8 cellular contexts compared by ENCODE assay signal in genomic region chr1:34742667-34743270, GRCh38. TPM values are rescaled to one million over a fixed set of nuclear protein-coding genes. Genes with fewer than 3 reads are reported as not detected.
A peak's percentile ranks its signal among the peaks of the same experiment; 100 is the strongest.
DNase-seq lines count a peak whose midpoint lies in the region; ATAC-seq, FAIRE-seq and TF ChIP-seq lines count a peak whose summit lies in the region.

No MANE protein-coding gene starts in this region.

- peak; percentile 90 for TF ChIP-seq RAD21 in HepG2 (CRISPR knock-in tag; IDR thresholded peaks at IDR 0.05)

- FAIRE-seq in HepG2 (lab: Jason Lieb, UNC): peak; percentile 63

- TF ChIP-seq CTCF in chondrocyte (IDR thresholded peaks at IDR 0.05): peak; percentile 94
- peak; percentile 95 for TF ChIP-seq CTCF in HepG2 (CRISPR knock-in tag; IDR thresholded peaks at IDR 0.05)

- H3K4me3 Mint-ChIP-seq in chondrocyte (ENCODE audit: unreplicated experiment): no peak overlapping the region

- no peak overlapping the region for H2AFZ ChIP-seq in HepG2 (ENCODE audit: low read length)

- no peaks in the 10 kb centered on the region for H3K9me3 ChIP-seq in HepG2 (ENCODE audit: low read length)

- TF ChIP-seq EP300 in HepG2 (IDR thresholded peaks at IDR 0.05; ENCODE audit: low read depth in 2 of 2, low read length in 2 of 2) (no peak), HepG2 (CRISPR knock-in tag; IDR thresholded peaks at IDR 0.05; ENCODE audit: borderline replicate concordance) (no peak)

- H4K20me1 ChIP-seq in HepG2 (ENCODE audit: insufficient read depth, low read length): no peaks in the 10 kb centered on the region

- H3K27ac ChIP-seq in HepG2 (ENCODE audit: extremely low read length, insufficient read depth, low read length): no peak overlapping the region

- peaks cover 4 to 19% of the 10 kb centered on the region in 2 experiments; a peak in 4 of 5 replicates for H3K27me3 ChIP-seq in HepG2 (ENCODE audit: control insufficient read depth in 1 of 2, insufficient read depth in 2 of 2, low read length in 2 of 2)

- CTCF ChIA-PET in HepG2 (lab: Yijun Ruan, JAX; ENCODE audit: low intra/inter-chr PET ratio, low total read pairs): interaction anchor here (1.0 to 1.4 kb wide), 4 partner anchors 194 to 1110 kb away, joined by 3 to 7 read pairs (median 4); no protein-coding TSS in a partner anchor

- H3K36me3 Mint-ChIP-seq in chondrocyte (ENCODE audit: low read depth): no peaks in the 10 kb centered on the region

- no peak for TF ChIP-seq POLR2A in HepG2 (IDR thresholded peaks at IDR 0.05; ENCODE audit: insufficient read depth in 1 of 2, low read depth in 2 of 2, low read length in 2 of 2)

- H3K9ac ChIP-seq in HepG2 (ENCODE audit: insufficient read depth, low read depth, low read length): no peak overlapping the region

- H3K4me3 ChIP-seq in HepG2 (replicated peaks in 1 of 3; ENCODE audit: insufficient read depth in 1 of 3, low read depth in 2 of 3, low read length in 3 of 3): no peak overlapping the region; a peak in 1 of 6 replicates

- no peaks in the 10 kb centered on the region for H3K36me3 ChIP-seq in HepG2 (replicated peaks in 1 of 2; ENCODE audit: control insufficient read depth in 1 of 2, insufficient read depth in 2 of 2, low read length in 2 of 2)

- peaks cover 4% of the 10 kb centered on the region for H3K4me1 Mint-ChIP-seq in chondrocyte (ENCODE audit: low read depth)

- no TSS peak for BruUV-seq in HepG2 (replicated peaks; lab: Mats Ljungman, UMichigan)

- DNase-seq in ELR (ENCODE audit: low read depth) (peak; percentile 70), NCI-H345 treated with DMSO at 0.1 percent for 48 hours (lab: John Stamatoyannopoulos, UW; ENCODE audit: unreplicated experiment) (peak; percentile 72), chondrocyte (ENCODE audit: low spot score) (no peak), HepG2 (ENCODE audit: low spot score) (peak; percentile 50)
- peak; percentile 88 for DNase-seq in activated CD4-positive, alpha-beta T cell treated with anti-CD3 and anti-CD28 coated beads for 48 hours
- peak; percentile 59 to 84 for DNase-seq in stimulated activated CD4-positive, alpha-beta T cell treated with anti-CD3 and anti-CD28 coated beads, Interleukin-4, amount 100 ng/mL, for 4 hours

- peaks cover 6% of the 10 kb centered on the region; the same call in 1 of the 2 replicates for H3K4me1 ChIP-seq in HepG2 (ENCODE audit: insufficient read depth, low read length)

- peaks cover 52% of the 10 kb centered on the region for H3K27me3 Mint-ChIP-seq in chondrocyte (ENCODE audit: low read depth)

- ATAC-seq in HG02981 (IDR thresholded peaks at IDR 0.05; ENCODE audit: unreplicated experiment) (peak; percentile 80), HepG2 (peak; percentile 98), GM21723 (IDR thresholded peaks at IDR 0.05; ENCODE audit: unreplicated experiment) (no peak)

- POLR2A ChIA-PET in HepG2 (lab: Yijun Ruan, JAX): no interaction called here

- H3K79me2 ChIP-seq in HepG2 (ENCODE audit: insufficient read depth, low read length): no peaks in the 10 kb centered on the region

- in situ Hi-C loops in HepG2 (cut with HindIII; ENCODE audit: extremely low pct_ligation_motif_present, low pct_unique_long_range_greater_than_20kb): loop anchor here (10.0 kb wide), 3 partner anchors 198 to 1108 kb away; no protein-coding TSS in a partner anchor

- H3K9me3 Mint-ChIP-seq in chondrocyte (ENCODE audit: low read depth): no peaks in the 10 kb centered on the region

- WGBS in HepG2 (ENCODE audit: low lambda C conversion rate): 22% methylated on average over 4 of the region's 16 CpGs

- intact Hi-C loops in HepG2 (cut with micrococcal nuclease; ENCODE audit: unreplicated experiment): no loop called here

- H3K4me2 ChIP-seq in HepG2 (ENCODE audit: low read depth, low read length): no peak overlapping the region

- H3K27ac Mint-ChIP-seq in chondrocyte (ENCODE audit: unreplicated experiment): no peak overlapping the region

RNA-seq across cellular contexts. Expression of gene GJB5, which starts 12.1 kb away (rescaled TPM):
- total RNA-seq in chondrocyte (not detected in 3 replicates), HepG2 (2016; rRNA removed; fragmentation: Illumina TruSeq; extraction: Trizol) (not detected in 2 replicates)
- not detected in 2 replicates for total RNA-seq in HepG2 (2016; cell fraction: cytosol; rRNA removed; fragmentation: Illumina TruSeq; extraction: Trizol; ENCODE audit: low read depth)
- total RNA-seq in HepG2 (2016; cell fraction: insoluble cytoplasmic fraction; rRNA removed; fragmentation: Illumina TruSeq; extraction: Trizol): not detected in 2 replicates
- not detected in 2 replicates for total RNA-seq in HepG2 (2016; cell fraction: membrane; rRNA removed; fragmentation: Illumina TruSeq; extraction: Trizol)
- total RNA-seq in HepG2 (2016; cell fraction: nucleus; rRNA removed; fragmentation: Illumina TruSeq; extraction: Trizol): not detected in 2 replicates
- polyA plus RNA-seq in HepG2 (2011; rRNA removed): not detected in 2 replicates
- polyA plus RNA-seq in HepG2 (2011; cell fraction: cytosol; rRNA removed): not detected in 2 replicates
- polyA plus RNA-seq in HepG2 (2011; cell fraction: nucleus; rRNA removed): not detected in 2 replicates
- polyA plus RNA-seq in HepG2 (2012): not detected in 2 replicates
- polyA plus RNA-seq in HepG2 (2016; cell fraction: cytosol; fragmentation: Illumina TruSeq; extraction: Trizol; ENCODE audit: low read depth): not detected in 2 replicates
- not detected in 2 replicates for polyA plus RNA-seq in HepG2 (2016; cell fraction: insoluble cytoplasmic fraction; fragmentation: Illumina TruSeq; extraction: Trizol; ENCODE audit: low read depth)
- not detected in 2 replicates for polyA plus RNA-seq in HepG2 (2016; cell fraction: membrane; fragmentation: Illumina TruSeq; extraction: Trizol; ENCODE audit: low read depth)
- polyA plus RNA-seq in HepG2 (2016; cell fraction: nucleus; fragmentation: Illumina TruSeq; extraction: Trizol; ENCODE audit: insufficient read depth, low read depth): not detected in 2 replicates
- 16.6 TPM in 1 of 2 replicates, not detected in the other for polyA minus RNA-seq in HepG2 (2011; rRNA and poly(A)+ RNA removed; ENCODE audit: low replicate concordance)
- not detected in 2 replicates for polyA minus RNA-seq in HepG2 (2011; cell fraction: cytosol; rRNA and poly(A)+ RNA removed)
- polyA minus RNA-seq in HepG2 (2011; cell fraction: nucleus; rRNA and poly(A)+ RNA removed): not detected in 2 replicates

RNA-seq across cellular contexts. Expression of gene GJB4, which starts 16.8 kb away (rescaled TPM):
- total RNA-seq in chondrocyte (not detected in 3 replicates), HepG2 (2016; rRNA removed; fragmentation: Illumina TruSeq; extraction: Trizol) (not detected in 2 replicates)
- total RNA-seq in HepG2 (2016; cell fraction: cytosol; rRNA removed; fragmentation: Illumina TruSeq; extraction: Trizol; ENCODE audit: low read depth): not detected in 2 replicates
- not detected in 2 replicates for total RNA-seq in HepG2 (2016; cell fraction: insoluble cytoplasmic fraction; rRNA removed; fragmentation: Illumina TruSeq; extraction: Trizol)
- not detected in 2 replicates for total RNA-seq in HepG2 (2016; cell fraction: membrane; rRNA removed; fragmentation: Illumina TruSeq; extraction: Trizol)
- not detected in 2 replicates for total RNA-seq in HepG2 (2016; cell fraction: nucleus; rRNA removed; fragmentation: Illumina TruSeq; extraction: Trizol)
- polyA plus RNA-seq in HepG2 (2011; rRNA removed): not detected in 2 replicates
- not detected in 2 replicates for polyA plus RNA-seq in HepG2 (2011; cell fraction: cytosol; rRNA removed)
- not detected in 2 replicates for polyA plus RNA-seq in HepG2 (2011; cell fraction: nucleus; rRNA removed)
- polyA plus RNA-seq in HepG2 (2012): not detected in 2 replicates
- not detected in 2 replicates for polyA plus RNA-seq in HepG2 (2016; cell fraction: cytosol; fragmentation: Illumina TruSeq; extraction: Trizol; ENCODE audit: low read depth)
- not detected in 2 replicates for polyA plus RNA-seq in HepG2 (2016; cell fraction: insoluble cytoplasmic fraction; fragmentation: Illumina TruSeq; extraction: Trizol; ENCODE audit: low read depth)
- polyA plus RNA-seq in HepG2 (2016; cell fraction: membrane; fragmentation: Illumina TruSeq; extraction: Trizol; ENCODE audit: low read depth): not detected in 2 replicates
- not detected in 2 replicates for polyA plus RNA-seq in HepG2 (2016; cell fraction: nucleus; fragmentation: Illumina TruSeq; extraction: Trizol; ENCODE audit: insufficient read depth, low read depth)
- 0.14 TPM in 1 of 2 replicates, not detected in the other for polyA minus RNA-seq in HepG2 (2011; rRNA and poly(A)+ RNA removed; ENCODE audit: low replicate concordance)
- not detected in 2 replicates for polyA minus RNA-seq in HepG2 (2011; cell fraction: cytosol; rRNA and poly(A)+ RNA removed)
- polyA minus RNA-seq in HepG2 (2011; cell fraction: nucleus; rRNA and poly(A)+ RNA removed): not detected in 2 replicates

RNA-seq across cellular contexts. Expression of gene GJB3, which starts 38.2 kb away (rescaled TPM):
- total RNA-seq in chondrocyte (not detected in 3 replicates), HepG2 (2016; rRNA removed; fragmentation: Illumina TruSeq; extraction: Trizol) (not detected in 2 replicates)
- total RNA-seq in HepG2 (2016; cell fraction: cytosol; rRNA removed; fragmentation: Illumina TruSeq; extraction: Trizol; ENCODE audit: low read depth): not detected in 2 replicates
- total RNA-seq in HepG2 (2016; cell fraction: insoluble cytoplasmic fraction; rRNA removed; fragmentation: Illumina TruSeq; extraction: Trizol): not detected in 2 replicates
- total RNA-seq in HepG2 (2016; cell fraction: membrane; rRNA removed; fragmentation: Illumina TruSeq; extraction: Trizol): not detected in 2 replicates
- total RNA-seq in HepG2 (2016; cell fraction: nucleus; rRNA removed; fragmentation: Illumina TruSeq; extraction: Trizol): not detected in 2 replicates
- polyA plus RNA-seq in HepG2 (2011; rRNA removed): not detected in 2 replicates
- polyA plus RNA-seq in HepG2 (2011; cell fraction: cytosol; rRNA removed): not detected in 2 replicates
- not detected in 2 replicates for polyA plus RNA-seq in HepG2 (2011; cell fraction: nucleus; rRNA removed)
- not detected in 2 replicates for polyA plus RNA-seq in HepG2 (2012)
- polyA plus RNA-seq in HepG2 (2016; cell fraction: cytosol; fragmentation: Illumina TruSeq; extraction: Trizol; ENCODE audit: low read depth): not detected in 2 replicates
- polyA plus RNA-seq in HepG2 (2016; cell fraction: insoluble cytoplasmic fraction; fragmentation: Illumina TruSeq; extraction: Trizol; ENCODE audit: low read depth): not detected in 2 replicates
- not detected in 2 replicates for polyA plus RNA-seq in HepG2 (2016; cell fraction: membrane; fragmentation: Illumina TruSeq; extraction: Trizol; ENCODE audit: low read depth)
- polyA plus RNA-seq in HepG2 (2016; cell fraction: nucleus; fragmentation: Illumina TruSeq; extraction: Trizol; ENCODE audit: insufficient read depth, low read depth): not detected in 2 replicates
- polyA minus RNA-seq in HepG2 (2011; rRNA and poly(A)+ RNA removed; ENCODE audit: low replicate concordance): 32.8 TPM in 1 of 2 replicates, not detected in the other
- not detected in 2 replicates for polyA minus RNA-seq in HepG2 (2011; cell fraction: cytosol; rRNA and poly(A)+ RNA removed)
- not detected in 2 replicates for polyA minus RNA-seq in HepG2 (2011; cell fraction: nucleus; rRNA and poly(A)+ RNA removed)

RNA-seq across cellular contexts. Expression of gene GJA4, which starts 50.0 kb away (rescaled TPM):
- total RNA-seq in chondrocyte: 0.87 to 11.6 TPM (median 10.7 TPM) in 3 replicates
- not detected in 2 replicates for total RNA-seq in HepG2 (2016; rRNA removed; fragmentation: Illumina TruSeq; extraction: Trizol)
- not detected in 2 replicates for total RNA-seq in HepG2 (2016; cell fraction: cytosol; rRNA removed; fragmentation: Illumina TruSeq; extraction: Trizol; ENCODE audit: low read depth)
- total RNA-seq in HepG2 (2016; cell fraction: insoluble cytoplasmic fraction; rRNA removed; fragmentation: Illumina TruSeq; extraction: Trizol): not detected in 2 replicates
- not detected in 2 replicates for total RNA-seq in HepG2 (2016; cell fraction: membrane; rRNA removed; fragmentation: Illumina TruSeq; extraction: Trizol)
- total RNA-seq in HepG2 (2016; cell fraction: nucleus; rRNA removed; fragmentation: Illumina TruSeq; extraction: Trizol): not detected in 2 replicates
- not detected in 2 replicates for polyA plus RNA-seq in HepG2 (2011; rRNA removed)
- polyA plus RNA-seq in HepG2 (2011; cell fraction: cytosol; rRNA removed): not detected in 2 replicates
- 0.12 TPM in 1 of 2 replicates, not detected in the other for polyA plus RNA-seq in HepG2 (2011; cell fraction: nucleus; rRNA removed)
- not detected in 2 replicates for polyA plus RNA-seq in HepG2 (2012)
- not detected in 2 replicates for polyA plus RNA-seq in HepG2 (2016; cell fraction: cytosol; fragmentation: Illumina TruSeq; extraction: Trizol; ENCODE audit: low read depth)
- polyA plus RNA-seq in HepG2 (2016; cell fraction: insoluble cytoplasmic fraction; fragmentation: Illumina TruSeq; extraction: Trizol; ENCODE audit: low read depth): not detected in 2 replicates
- polyA plus RNA-seq in HepG2 (2016; cell fraction: membrane; fragmentation: Illumina TruSeq; extraction: Trizol; ENCODE audit: low read depth): not detected in 2 replicates
- polyA plus RNA-seq in HepG2 (2016; cell fraction: nucleus; fragmentation: Illumina TruSeq; extraction: Trizol; ENCODE audit: insufficient read depth, low read depth): not detected in 2 replicates
- 0.14 TPM in 1 of 2 replicates, not detected in the other for polyA minus RNA-seq in HepG2 (2011; rRNA and poly(A)+ RNA removed; ENCODE audit: low replicate concordance)
- not detected in 2 replicates for polyA minus RNA-seq in HepG2 (2011; cell fraction: cytosol; rRNA and poly(A)+ RNA removed)
- not detected in 2 replicates for polyA minus RNA-seq in HepG2 (2011; cell fraction: nucleus; rRNA and poly(A)+ RNA removed)
